In the genomic region with DNA sequence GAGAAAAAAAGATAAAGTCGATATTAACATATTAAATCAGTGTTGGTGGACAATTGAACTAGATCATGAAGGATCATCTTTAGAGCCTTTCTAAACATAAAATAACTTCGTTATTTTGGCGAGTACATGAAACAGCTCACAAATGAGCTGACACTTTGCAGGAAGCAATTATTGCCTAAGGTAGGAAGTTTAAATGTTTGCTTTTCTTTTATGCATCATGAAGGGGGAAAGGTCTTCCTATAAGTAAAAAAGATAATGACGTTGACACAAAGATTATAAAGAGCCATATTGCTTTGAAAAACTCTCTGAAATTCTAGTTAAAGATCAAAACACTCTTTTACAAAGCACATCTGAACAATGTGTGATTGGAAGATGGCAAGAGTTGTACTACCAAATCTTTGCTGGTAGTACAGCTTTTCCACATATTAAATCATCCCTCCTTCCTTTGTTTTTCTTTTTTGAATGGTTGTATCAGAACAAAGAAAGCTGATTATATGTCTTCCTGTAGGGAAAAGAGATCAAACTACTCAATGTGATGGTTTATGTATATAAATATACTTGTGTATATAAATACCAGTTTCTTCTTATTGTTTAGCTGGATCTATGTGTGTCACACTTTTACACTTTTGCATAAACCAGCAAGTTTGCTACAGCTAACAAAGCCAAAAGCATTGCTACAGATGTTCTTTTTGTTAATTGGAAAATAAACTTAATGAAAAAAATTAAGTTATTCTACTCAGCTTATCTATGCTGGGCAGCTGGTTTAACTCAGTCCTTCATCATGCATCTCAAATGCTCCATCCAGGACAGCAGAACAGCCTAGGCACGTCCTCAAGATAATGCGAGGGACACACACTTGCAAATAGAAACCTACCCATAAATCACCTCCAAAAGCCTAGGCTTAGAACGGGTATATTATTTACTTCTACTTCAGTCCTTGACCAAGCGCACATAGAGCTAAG, we compare ENCODE assay signal across 1 cellular context.
TF ChIP-seq lines count a peak whose summit lies in the region.

No MANE protein-coding gene starts in this region.

TF ChIP-seq in HepG2, 621 proteins besides CTCF, POLR2A, EP300 and RAD21 (continued from another document and continues in another):
- TF ChIP-seq ZNF646 (CRISPR knock-in tag; IDR thresholded peaks at IDR 0.05) (no peak), ARID3A (IDR thresholded peaks at IDR 0.05; ENCODE audit: low read depth, low read length) (peak; percentile 74), STAT6 (CRISPR knock-in tag; IDR thresholded peaks at IDR 0.05; ENCODE audit: borderline replicate concordance) (peak; percentile 40; the same call in 1 of the 2 replicates), PCBP2 (optimal IDR thresholded peaks at IDR 0.05; ENCODE audit: low read depth, low read length, poor library complexity, severe bottlenecking) (no peak), SOX5 (CRISPR knock-in tag; IDR thresholded peaks at IDR 0.05; ENCODE audit: borderline replicate concordance) (peak; percentile 95), ZNF644 (CRISPR knock-in tag; IDR thresholded peaks at IDR 0.05; ENCODE audit: low read depth) (0 out of 2 replicates have a peak, but pooled peaks have one; percentile 20), THAP11 (CRISPR knock-in tag; IDR thresholded peaks at IDR 0.05) (no peak), SIN3B (IDR thresholded peaks at IDR 0.05; ENCODE audit: low read length) (no peak), JUN (CRISPR knock-in tag; IDR thresholded peaks at IDR 0.05) (no peak), ZNF780A (CRISPR knock-in tag; IDR thresholded peaks at IDR 0.05) (no peak), ZNF18 (CRISPR knock-in tag; IDR thresholded peaks at IDR 0.05; ENCODE audit: insufficient replicate concordance) (no peak), SCMH1 (CRISPR knock-in tag; IDR thresholded peaks at IDR 0.05; ENCODE audit: borderline replicate concordance) (no peak), SMARCC2 (IDR thresholded peaks at IDR 0.05) (no peak), ZSCAN31 (CRISPR knock-in tag; IDR thresholded peaks at IDR 0.05; ENCODE audit: low read depth) (no peak), MEIS2 (CRISPR knock-in tag; IDR thresholded peaks at IDR 0.05) (peak; percentile 47; the same call in 1 of the 2 replicates), KDM6A (CRISPR knock-in tag; IDR thresholded peaks at IDR 0.05; ENCODE audit: low read depth) (peak; percentile 25; the same call in 1 of the 2 replicates), ZSCAN21 (CRISPR knock-in tag; IDR thresholded peaks at IDR 0.05; ENCODE audit: borderline replicate concordance) (no peak), ZNF775 (CRISPR knock-in tag; IDR thresholded peaks at IDR 0.05; ENCODE audit: borderline replicate concordance) (no peak), ATM (IDR thresholded peaks at IDR 0.05; ENCODE audit: borderline replicate concordance) (no peak), EHMT2 (IDR thresholded peaks at IDR 0.05; ENCODE audit: borderline replicate concordance, low read depth, low read length) (no peak), ZNF850 (CRISPR knock-in tag; conservative IDR thresholded peaks at IDR 0.05) (no peak), RBM39 (IDR thresholded peaks at IDR 0.05; ENCODE audit: low read depth, low read length, poor library complexity, severe bottlenecking) (no peak), MXD4 (CRISPR knock-in tag; IDR thresholded peaks at IDR 0.05) (no peak), ETV5 (CRISPR knock-in tag; IDR thresholded peaks at IDR 0.05; ENCODE audit: borderline replicate concordance) (peak; percentile 88), ZFP37 (CRISPR knock-in tag; IDR thresholded peaks at IDR 0.05; ENCODE audit: borderline replicate concordance) (no peak), ZNF296 (CRISPR knock-in tag; conservative IDR thresholded peaks at IDR 0.05) (no peak), HHEX (CRISPR knock-in tag; IDR thresholded peaks at IDR 0.05) (peak; percentile 79; the same call in 1 of the 2 replicates), ZNF878 (CRISPR knock-in tag; IDR thresholded peaks at IDR 0.05) (peak; percentile 55; the same call in 1 of the 2 replicates), ZNF484 (CRISPR knock-in tag; IDR thresholded peaks at IDR 0.05; ENCODE audit: borderline replicate concordance, low read depth) (no peak), MIER2 (CRISPR knock-in tag; IDR thresholded peaks at IDR 0.05) (no peak), MED1 (CRISPR knock-in tag; IDR thresholded peaks at IDR 0.05) (peak; percentile 92), NFKBIZ (CRISPR knock-in tag; IDR thresholded peaks at IDR 0.05) (0 out of 2 replicates have a peak, but pooled peaks have one; percentile 27), ASH2L (IDR thresholded peaks at IDR 0.05; ENCODE audit: insufficient read length, low read depth, low read length) (no peak), FOXM1 (CRISPR knock-in tag; IDR thresholded peaks at IDR 0.05) (no peak), ZNF253 (CRISPR knock-in tag; IDR thresholded peaks at IDR 0.05; ENCODE audit: borderline replicate concordance) (no peak), ZNF652 (CRISPR knock-in tag; IDR thresholded peaks at IDR 0.05; ENCODE audit: borderline replicate concordance, low read depth) (peak; percentile 30; the same call in 1 of the 2 replicates), GLMP (CRISPR knock-in tag; IDR thresholded peaks at IDR 0.05; ENCODE audit: borderline replicate concordance) (no peak)
- TF ChIP-seq, protein P1, sequence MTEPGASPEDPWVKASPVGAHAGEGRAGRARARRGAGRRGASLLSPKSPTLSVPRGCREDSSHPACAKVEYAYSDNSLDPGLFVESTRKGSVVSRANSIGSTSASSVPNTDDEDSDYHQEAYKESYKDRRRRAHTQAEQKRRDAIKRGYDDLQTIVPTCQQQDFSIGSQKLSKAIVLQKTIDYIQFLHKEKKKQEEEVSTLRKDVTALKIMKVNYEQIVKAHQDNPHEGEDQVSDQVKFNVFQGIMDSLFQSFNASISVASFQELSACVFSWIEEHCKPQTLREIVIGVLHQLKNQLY (CRISPR knock-in tag; IDR thresholded peaks at IDR 0.05): peak; percentile 76; the same call in 1 of the 2 replicates
- TF ChIP-seq, protein P2, sequence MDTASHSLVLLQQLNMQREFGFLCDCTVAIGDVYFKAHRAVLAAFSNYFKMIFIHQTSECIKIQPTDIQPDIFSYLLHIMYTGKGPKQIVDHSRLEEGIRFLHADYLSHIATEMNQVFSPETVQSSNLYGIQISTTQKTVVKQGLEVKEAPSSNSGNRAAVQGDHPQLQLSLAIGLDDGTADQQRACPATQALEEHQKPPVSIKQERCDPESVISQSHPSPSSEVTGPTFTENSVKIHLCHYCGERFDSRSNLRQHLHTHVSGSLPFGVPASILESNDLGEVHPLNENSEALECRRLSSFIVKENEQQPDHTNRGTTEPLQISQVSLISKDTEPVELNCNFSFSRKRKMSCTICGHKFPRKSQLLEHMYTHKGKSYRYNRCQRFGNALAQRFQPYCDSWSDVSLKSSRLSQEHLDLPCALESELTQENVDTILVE (CRISPR knock-in tag; IDR thresholded peaks at IDR 0.05): peak; percentile 31; the same call in 1 of the 2 replicates
- TF ChIP-seq, protein P3, sequence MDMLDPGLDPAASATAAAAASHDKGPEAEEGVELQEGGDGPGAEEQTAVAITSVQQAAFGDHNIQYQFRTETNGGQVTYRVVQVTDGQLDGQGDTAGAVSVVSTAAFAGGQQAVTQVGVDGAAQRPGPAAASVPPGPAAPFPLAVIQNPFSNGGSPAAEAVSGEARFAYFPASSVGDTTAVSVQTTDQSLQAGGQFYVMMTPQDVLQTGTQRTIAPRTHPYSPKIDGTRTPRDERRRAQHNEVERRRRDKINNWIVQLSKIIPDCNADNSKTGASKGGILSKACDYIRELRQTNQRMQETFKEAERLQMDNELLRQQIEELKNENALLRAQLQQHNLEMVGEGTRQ (IDR thresholded peaks at IDR 0.05; ENCODE audit: low read depth, low read length): no peak
- TF ChIP-seq, protein P3 (CRISPR knock-in tag; IDR thresholded peaks at IDR 0.05; ENCODE audit: borderline replicate concordance): no peak
